ENCODE assay signal across 8 cellular contexts in the genomic region with DNA sequence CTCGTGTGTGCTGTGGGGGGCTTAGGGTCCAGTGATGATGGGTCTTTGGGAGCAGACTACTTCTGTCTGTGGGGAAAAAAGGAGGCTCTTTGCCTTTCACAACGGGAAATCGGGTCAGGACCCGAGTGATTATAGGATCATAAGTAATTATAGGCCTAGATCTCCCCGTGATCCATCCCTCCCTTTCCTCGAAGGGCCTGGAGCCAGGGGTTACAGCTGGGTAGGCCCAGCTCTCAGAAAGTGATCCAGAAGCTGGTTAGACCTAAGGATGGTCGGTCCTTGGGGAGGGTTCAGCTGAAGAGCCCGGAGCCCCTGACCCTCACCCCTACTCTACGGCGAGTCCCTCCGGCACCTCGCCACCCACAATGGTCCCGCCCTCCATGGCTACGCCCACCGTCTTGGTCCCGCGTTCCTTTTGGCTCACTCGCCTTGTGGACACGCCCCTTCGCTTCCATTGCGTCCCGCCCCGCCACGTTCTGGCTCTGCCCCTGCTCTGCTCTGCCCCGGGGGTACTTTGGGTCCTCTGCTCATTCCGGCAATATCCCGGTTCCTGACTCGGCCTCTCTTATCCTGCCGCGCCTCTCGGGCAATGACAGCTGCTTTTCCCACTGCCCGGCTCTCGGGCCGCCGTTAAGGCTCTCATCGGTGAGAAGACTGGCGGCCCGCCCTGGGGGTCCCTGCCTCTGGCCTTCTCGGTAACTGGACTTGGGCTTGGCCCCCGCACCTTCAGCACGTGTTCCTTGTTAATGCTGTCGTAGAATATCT. TPM values are rescaled to one million over a fixed set of nuclear protein-coding genes. Genes with fewer than 3 reads are reported as not detected.
DNase-seq lines count a peak whose midpoint lies in the region; ATAC-seq and TF ChIP-seq lines count a peak whose summit lies in the region.

No MANE protein-coding gene starts in this region.

- no peak for TF ChIP-seq POLR2A in Peyer's patch (IDR thresholded peaks at IDR 0.05)
- TF ChIP-seq POLR2A in stomach (IDR thresholded peaks at IDR 0.05) = no peak

- peak overlapping the region; percentile 87 for H2AFZ ChIP-seq in neuron (ENCODE audit: low read depth, low read length)

- no peaks in the 10 kb centered on the region for H3K36me3 ChIP-seq in Peyer's patch
- no peaks in the 10 kb centered on the region for H3K36me3 ChIP-seq in neuron (ENCODE audit: insufficient read depth, low read length)
- H3K36me3 ChIP-seq in stomach = no peaks in the 10 kb centered on the region

- ATAC-seq in GM18511 (IDR thresholded peaks at IDR 0.05; ENCODE audit: unreplicated experiment) (peak; percentile 70), HG03135 (IDR thresholded peaks at IDR 0.05; ENCODE audit: unreplicated experiment) (peak; percentile 67)

- WGBS in stomach, 5 donors = 4 to 9% (median 5%) methylated on average over 17 to 42 of the region's 42 CpGs

- no peaks in the 10 kb centered on the region for H3K27me3 ChIP-seq in Peyer's patch
- peaks cover 18% of the 10 kb centered on the region for H3K27me3 ChIP-seq in neuron (ENCODE audit: insufficient read depth, low read length)
- peaks cover 0 to 4% (median 0%) of the 10 kb centered on the region in 3 donors for H3K27me3 ChIP-seq in stomach

- no peak for TF ChIP-seq CTCF in 22Rv1 (IDR thresholded peaks at IDR 0.05)
- no peak for TF ChIP-seq CTCF in Peyer's patch (IDR thresholded peaks at IDR 0.05)
- TF ChIP-seq CTCF in foreskin fibroblast (IDR thresholded peaks at IDR 0.05; ENCODE audit: low read depth, low read length) = no peak
- no peak for TF ChIP-seq CTCF in stomach (IDR thresholded peaks at IDR 0.05)

- DNase-seq in Peyer's patch (peak; percentile 79 to 93 (median 85)), foreskin fibroblast (peak; percentile 50 to 89), stomach (peak; percentile 81)
- DNase-seq in activated effector memory CD4-positive, alpha-beta T cell treated with anti-CD3 and anti-CD28 coated beads, Interleukin-2, amount 50 U/mL, for 16 hours = peak; percentile 94

- no peaks in the 10 kb centered on the region for H3K9me3 ChIP-seq in Peyer's patch
- H3K9me3 ChIP-seq in neuron (ENCODE audit: low read length) = peaks cover 2% of the 10 kb centered on the region
- H3K9me3 ChIP-seq in stomach = no peaks in the 10 kb centered on the region

- intact Hi-C loops in stomach (cut with DNase I; ENCODE audit: low total_unique reads) = no loop called here

- H3K4me3 ChIP-seq in Peyer's patch (peak overlapping the region; percentile 49 to 67 (median 59)), foreskin fibroblast (ENCODE audit: low read depth in 1 of 2, low read length in 2 of 2) (peak overlapping the region; percentile 54 to 64), neuron (ENCODE audit: low read length) (peak overlapping the region; percentile 52), stomach (peak overlapping the region; percentile 58 to 73 (median 61))

- no peak for TF ChIP-seq EP300 in stomach (IDR thresholded peaks at IDR 0.05)

- peak overlapping the region; percentile 33 for H3K27ac ChIP-seq in 22Rv1
- H3K27ac ChIP-seq in Peyer's patch = peak overlapping the region; percentile 10 to 64 (median 41)
- peak overlapping the region in 4 of 5 donors; percentile 54 to 83 (median 70) for H3K27ac ChIP-seq in stomach

- H3K4me1 ChIP-seq in Peyer's patch = peaks cover 0 to 4% (median 2%) of the 10 kb centered on the region in 4 donors
- H3K4me1 ChIP-seq in neuron (ENCODE audit: insufficient read depth, low read length) = peaks cover 13% of the 10 kb centered on the region
- H3K4me1 ChIP-seq in stomach = peaks cover 0 to 22% (median 15%) of the 10 kb centered on the region in 4 donors

RNA-seq across cellular contexts. Expression of a gene that starts 5.0 kb away (rescaled TPM):
- total RNA-seq in Peyer's patch = not detected
- total RNA-seq in stomach = 1 to 10 TPM in 1 of 5 donors, under 1 TPM in 1, not detected in 3; 0.18 to 8.3 TPM
- under 1 TPM in 2 of 3 donors, not detected in 1; 0.37 to 0.75 TPM for polyA plus RNA-seq in stomach

RNA-seq across cellular contexts. Expression of a gene that starts 22.4 kb away (rescaled TPM):
- 1 to 10 TPM in 2 of 4 donors, under 1 TPM in 1, not detected in 1; 0.53 to 4.4 (median 1.9) TPM for total RNA-seq in Peyer's patch
- total RNA-seq in stomach = 1 to 10 TPM in 4 of 5 donors, not detected in 1; 2.2 to 7.5 (median 3.3) TPM
- 1 to 10 TPM in 1 of 3 donors, under 1 TPM in 2; 0.76 to 1.2 (median 0.88) TPM for polyA plus RNA-seq in stomach

Comparison
In these comparisons a context has a peak if more than half of its experiments do, and no peak if none do; other contexts are left out.
1. Peak in every context shown above with its lines: DNase-seq, ATAC-seq, H3K4me3 ChIP-seq and H3K27ac ChIP-seq.